ENCODE assay signal across 16 cellular contexts in the genomic region with DNA sequence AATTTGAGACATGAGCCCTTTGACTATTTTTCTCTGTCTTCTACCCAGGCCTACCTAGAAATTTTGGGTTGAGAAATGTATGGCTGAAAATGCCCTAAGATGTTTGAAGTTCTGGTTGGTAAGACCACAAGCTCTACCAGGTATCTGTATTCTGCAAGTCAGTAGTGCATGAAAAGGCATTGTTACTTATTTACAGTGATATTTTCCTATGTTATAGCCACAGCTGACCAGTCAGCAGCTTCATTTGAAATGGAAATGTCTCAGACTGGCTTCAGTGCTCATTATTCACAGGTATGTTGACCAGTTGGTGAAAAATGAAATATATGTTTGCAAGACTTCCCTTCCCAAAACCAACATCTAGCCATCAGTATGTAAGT.
"Had no signal": no experiment of that assay in that cellular context is flagged by ENCODE, and none has a peak within 500 bp of the region (broad histone marks: within the 10 kb centered on the region; RNA-seq: fewer than 3 reads in every experiment).

No MANE protein-coding gene starts in this region.

- DNase-seq: activated CD8-positive, alpha-beta memory T cell treated with anti-CD3 and anti-CD28 coated beads for 24 hours; activated CD8-positive, alpha-beta memory T cell treated with anti-CD3 and anti-CD28 coated beads, Interleukin-2, amount 50 U/mL, for 48 hours; activated effector memory CD4-positive, alpha-beta T cell treated with anti-CD3 and anti-CD28 coated beads, Interleukin-2, amount 50 U/mL, for 16 hours; activated T-cell treated with anti-CD3 and anti-CD28 coated beads, Interleukin-2, amount 50 U/mL, for 72 hours; amniotic stem cell; body of pancreas; erythroblast; foreskin melanocyte; nephron progenitor cell; nucleus accumbens; stimulated activated naive CD8-positive, alpha-beta T cell treated with anti-CD3 and anti-CD28 coated beads, Interleukin-15, amount 100 ng/mL, for 72 hours; T1000; upper lobe of left lung had no signal

- FAIRE-seq: keratinocyte had no signal

- ATAC-seq: activated naive CD4-positive, alpha-beta T cell treated with anti-CD3 and anti-CD28 coated beads, Interleukin-2, amount 50 U/mL, for 72 hours; activated T-cell treated with anti-CD3 and anti-CD28 coated beads, Interleukin-2, amount 50 U/mL, for 72 hours; body of pancreas; left lobe of liver; stimulated activated naive CD8-positive, alpha-beta T cell treated with anti-CD3 and anti-CD28 coated beads, Interleukin-15, amount 100 ng/mL, for 72 hours had no signal

- H3K9me3 ChIP-seq: body of pancreas, upper lobe of left lung had no signal

- H3K27ac ChIP-seq: body of pancreas had no signal

- H3K27me3 ChIP-seq: body of pancreas, upper lobe of left lung had no signal

- H3K4me3 ChIP-seq: body of pancreas, upper lobe of left lung had no signal
